9 cellular contexts compared by ENCODE assay signal in the genomic region with DNA sequence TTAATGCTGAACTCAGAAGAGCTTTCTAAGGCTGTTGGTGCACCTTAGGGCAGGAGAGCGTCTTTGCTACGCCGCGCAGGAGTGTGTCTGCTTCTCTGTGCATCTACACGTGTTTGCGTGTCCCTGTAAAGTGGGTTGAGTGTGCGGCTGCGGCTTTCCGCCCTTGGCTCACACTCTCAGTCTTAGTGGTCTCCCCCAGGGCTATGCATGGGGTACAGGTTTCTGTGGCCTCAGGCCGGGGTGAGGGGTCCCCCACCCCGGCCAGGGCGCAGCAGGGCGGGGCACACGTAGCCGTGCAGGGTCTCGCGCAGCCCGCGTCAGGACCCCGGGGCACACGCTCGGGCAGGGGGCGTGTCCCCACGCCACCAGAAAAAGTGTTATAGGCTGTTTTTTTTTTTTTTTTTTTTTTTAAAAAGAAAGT. TPM values are rescaled to one million over a fixed set of nuclear protein-coding genes. Genes with fewer than 3 reads are reported as not detected.
A peak's percentile ranks its signal among the peaks of the same experiment; 100 is the strongest.
DNase-seq lines count a peak whose midpoint lies in the region; ATAC-seq, FAIRE-seq and TF ChIP-seq lines count a peak whose summit lies in the region.
"Had no signal": no experiment of that assay in that cellular context is flagged by ENCODE, and none has a peak within 500 bp of the region (broad histone marks: within the 10 kb centered on the region; RNA-seq: fewer than 3 reads in every experiment).

No MANE protein-coding gene starts in this region.

- intact Hi-C loops in CD8-positive, alpha-beta T cell (cut with DNase I, micrococcal nuclease) = loop anchor here (1.0 to 10.0 kb wide), 11 partner anchors 31 to 1538 kb away; partner anchors contain the start of genes ADCY7 (in 2 of the 2), BRD7 (in 1 of the 2), CNEP1R1 (in 1 of the 2) and HEATR3 (in 1 of the 2)
- intact Hi-C loops in activated B cell treated with CpG ODN at 0.5 μM for 24 hours (cut with micrococcal nuclease) = loop anchor here (1.0 to 5.0 kb wide), 10 partner anchors 42 to 590 kb away; partner anchors contain the start of genes BRD7, CNEP1R1, CYLD and NKD1
- intact Hi-C loops in lower lobe of right lung (cut with DNase I) = no loop called here

- H3K27ac ChIP-seq in CD8-positive, alpha-beta T cell (ENCODE audit: low read depth, low read length) = peak overlapping the region; percentile 93
- H3K27ac ChIP-seq in lower lobe of right lung = peak overlapping the region; percentile 98

- peaks cover 37% of the 10 kb centered on the region for H3K4me1 Mint-ChIP-seq in CD8-positive, alpha-beta T cell (ENCODE audit: low read depth)
- peaks cover 36% of the 10 kb centered on the region for H3K4me1 Mint-ChIP-seq in activated B cell treated with CpG ODN at 0.5 μM for 24 hours

- H3K4me3 Mint-ChIP-seq in CD8-positive, alpha-beta T cell = peak overlapping the region; percentile 87
- H3K4me3 Mint-ChIP-seq in activated B cell treated with CpG ODN at 0.5 μM for 24 hours = peak overlapping the region; percentile 88

- no peaks in the 10 kb centered on the region for H3K27me3 ChIP-seq in CD8-positive, alpha-beta T cell (ENCODE audit: insufficient read depth, low read length)
- no peaks in the 10 kb centered on the region for H3K27me3 ChIP-seq in lower lobe of right lung (ENCODE audit: low read depth)

- no peaks in the 10 kb centered on the region for H3K9me3 Mint-ChIP-seq in CD8-positive, alpha-beta T cell
- no peaks in the 10 kb centered on the region for H3K9me3 Mint-ChIP-seq in activated B cell treated with CpG ODN at 0.5 μM for 24 hours

- DNase-seq in CD8-positive, alpha-beta T cell = peak; percentile 42 to 81 (median 65)
- DNase-seq in HTR-8/SVneo (ENCODE audit: insufficient read length, low spot score) (peak; percentile 25), activated B cell treated with CpG ODN at 0.5 μM for 24 hours (no peak), cardiac fibroblast (ENCODE audit: low read depth in 2 of 2) (peak in 1 of 2 donors; percentile 44), lower lobe of right lung (no peak), H4 (ENCODE audit: low spot score) (no peak)
- DNase-seq in stimulated activated CD8-positive, alpha-beta memory T cell treated with anti-CD3 and anti-CD28 coated beads, Interleukin-12 subunit alpha, Interleukin-12 subunit beta, amount 100 ng/mL, for 24 hours (ENCODE audit: extremely low read depth) = peak; percentile 55

- ATAC-seq in CD8-positive, alpha-beta T cell = peak; percentile 45
- ATAC-seq in GM21390 (IDR thresholded peaks at IDR 0.05; ENCODE audit: unreplicated experiment) (peak; percentile 50), activated B cell treated with CpG ODN at 0.5 μM for 24 hours (ENCODE audit: low read depth) (peak; percentile 52), lower lobe of right lung (peak; percentile 52)

- peak overlapping the region; percentile 79 for H3K4me3 ChIP-seq in CD8-positive, alpha-beta T cell (ENCODE audit: low read depth, low read length)
- H3K4me3 ChIP-seq in cardiac fibroblast (replicated peaks in 1 of 2; ENCODE audit: low read depth in 2 of 2, low read length in 2 of 2) (peak overlapping the region; percentile 61 to 82), lower lobe of right lung (peak overlapping the region; percentile 72)

- POLR2A ChIA-PET in CD8-positive, alpha-beta T cell (lab: Charles Lee) = interaction anchor here (0.7 to 2.3 kb wide), 9 partner anchors 10 to 396 kb away, joined by 3 to 7 read pairs (median 4); partner anchors contain the start of genes CNEP1R1, HEATR3 and NKD1
- POLR2A ChIA-PET in activated B cell treated with CpG ODN at 0.5 μM for 24 hours (lab: Charles Lee) = interaction anchor here (0.6 to 2.5 kb wide), 6 partner anchors 11 to 589 kb away, joined by 3 to 17 read pairs (median 4); partner anchors contain the start of genes CNEP1R1, CYLD, HEATR3 and SNX20

- no peaks in the 10 kb centered on the region for H3K27me3 Mint-ChIP-seq in CD8-positive, alpha-beta T cell (ENCODE audit: low read depth)
- H3K27me3 Mint-ChIP-seq in activated B cell treated with CpG ODN at 0.5 μM for 24 hours = no peaks in the 10 kb centered on the region

- H3K36me3 Mint-ChIP-seq in CD8-positive, alpha-beta T cell = peaks cover 12% of the 10 kb centered on the region
- no peaks in the 10 kb centered on the region for H3K36me3 Mint-ChIP-seq in activated B cell treated with CpG ODN at 0.5 μM for 24 hours (ENCODE audit: low read depth)

- TF ChIP-seq CTCF in CD8-positive, alpha-beta T cell (IDR thresholded peaks at IDR 0.05) = no peak
- TF ChIP-seq CTCF in activated B cell treated with CpG ODN at 0.5 μM for 24 hours (IDR thresholded peaks at IDR 0.05) = no peak
- no peak for TF ChIP-seq CTCF in cardiac fibroblast (IDR thresholded peaks at IDR 0.05; ENCODE audit: low read depth, low read length)
- TF ChIP-seq CTCF in lower lobe of right lung (IDR thresholded peaks at IDR 0.05) = no peak

- CTCF ChIA-PET in CD8-positive, alpha-beta T cell (lab: Charles Lee) = interaction anchor here (0.8 to 2.1 kb wide), 5 partner anchors 9 to 513 kb away, joined by 3 to 9 read pairs (median 4); no protein-coding TSS in a partner anchor
- CTCF ChIA-PET in activated B cell treated with CpG ODN at 0.5 μM for 24 hours (lab: Charles Lee) = interaction anchor here (0.9 to 1.0 kb wide), 3 partner anchors 58 to 175 kb away, joined by 3 read pairs; no protein-coding TSS in a partner anchor

- peaks cover 40% of the 10 kb centered on the region for H3K4me1 ChIP-seq in CD8-positive, alpha-beta T cell (ENCODE audit: insufficient read depth, low read length)
- H3K4me1 ChIP-seq in lower lobe of right lung = peaks cover 31% of the 10 kb centered on the region

- peak overlapping the region; percentile 95 for H3K27ac Mint-ChIP-seq in CD8-positive, alpha-beta T cell
- H3K27ac Mint-ChIP-seq in activated B cell treated with CpG ODN at 0.5 μM for 24 hours = peak overlapping the region; percentile 94

- no peaks in the 10 kb centered on the region for H3K9me3 ChIP-seq in CD8-positive, alpha-beta T cell (ENCODE audit: low read length)
- H3K9me3 ChIP-seq in lower lobe of right lung = no peaks in the 10 kb centered on the region

- no peak for FAIRE-seq in HTR-8/SVneo (lab: Jason Lieb, UNC)
- FAIRE-seq: TTC549 had no signal

- H3K36me3 ChIP-seq in CD8-positive, alpha-beta T cell (ENCODE audit: insufficient read depth, low read length) = no peaks in the 10 kb centered on the region
- H3K36me3 ChIP-seq in lower lobe of right lung = no peaks in the 10 kb centered on the region

RNA-seq across cellular contexts. Expression of gene TENT4B, which starts 0.7 kb away (rescaled TPM):
- 10 to 100 TPM; 60.2 to 62.1 TPM for total RNA-seq in CD8-positive, alpha-beta T cell
- total RNA-seq in activated B cell treated with CpG ODN at 0.5 μM for 24 hours = 13.0 and 13.2 TPM in 2 replicates
- 12.8 TPM for total RNA-seq in lower lobe of right lung
- 3.9 and 6.1 TPM in 2 replicates for total RNA-seq in H4 (2014; rRNA removed; shearing (Covaris generic))

Comparison
In these comparisons a context has a peak if more than half of its experiments do, and no peak if none do; other contexts are left out.
1. DNase-seq: peak in CD8-positive, alpha-beta T cell (7 of 7), HTR-8/SVneo (single experiment) and stimulated activated CD8-positive, alpha-beta memory T cell treated with anti-CD3 and anti-CD28 coated beads, Interleukin-12 subunit alpha, Interleukin-12 subunit beta, amount 100 ng/mL, for 24 hours (single experiment); none in activated B cell treated with CpG ODN at 0.5 μM for 24 hours (single experiment), lower lobe of right lung (single experiment) and H4 (single experiment).
2. Peak in every context shown above with its lines, with median percentiles within 50 percentile points of each other: ATAC-seq and H3K4me3 ChIP-seq.